26 cellular contexts compared by ENCODE assay signal in the genomic region with DNA sequence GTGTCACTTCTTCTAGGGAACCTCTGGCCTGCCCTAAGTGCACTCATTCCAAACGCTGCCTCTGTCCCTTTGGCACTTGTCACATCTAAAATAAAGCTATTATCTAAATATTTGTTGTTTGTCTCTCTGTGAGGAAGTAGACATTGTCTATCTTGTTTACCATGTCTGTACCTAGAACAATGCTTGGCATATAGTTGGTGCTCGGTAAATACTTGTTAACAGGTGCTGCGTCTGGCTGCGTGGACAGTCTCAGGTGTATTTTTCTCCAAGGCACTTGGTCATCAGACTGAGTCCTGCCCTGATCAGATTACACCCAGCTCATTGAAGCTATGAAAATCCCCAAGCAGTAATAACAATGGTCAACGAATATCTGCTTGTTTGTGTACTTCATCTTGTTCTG.
"Had no signal": no experiment of that assay in that cellular context is flagged by ENCODE, and none has a peak within 500 bp of the region (broad histone marks: within the 10 kb centered on the region; RNA-seq: fewer than 3 reads in every experiment).

No MANE protein-coding gene starts in this region.

- H3K27ac ChIP-seq: body of pancreas, gastrocnemius medialis, heart left ventricle, left ventricle myocardium inferior, right atrium auricular region, stomach, suprapubic skin, tibial artery, upper lobe of right lung had no signal

- H3K9me3 ChIP-seq: body of pancreas, gastrocnemius medialis, suprapubic skin, tibial artery, upper lobe of right lung had no signal

- H3K27me3 ChIP-seq: body of pancreas, right atrium auricular region, upper lobe of right lung had no signal

- H3K4me3 ChIP-seq: body of pancreas, gastrocnemius medialis, heart left ventricle, left ventricle myocardium inferior, lung, mucosa of descending colon, right atrium auricular region, smooth muscle cell, stomach, suprapubic skin, tibial artery, upper lobe of right lung had no signal

- DNase-seq: activated CD4-positive, alpha-beta T cell treated with anti-CD3 and anti-CD28 coated beads for 36 hours; activated CD4-positive, CD25-positive, alpha-beta regulatory T cell; activated naive CD4-positive, alpha-beta T cell; activated T-cell treated with anti-CD3 and anti-CD28 coated beads for 4 hours; activated T-cell treated with anti-CD3 and anti-CD28 coated beads, Interleukin-2, amount 50 U/mL, for 72 hours; anterior cingulate cortex; body of pancreas; effector memory CD4-positive, alpha-beta T cell; erythroblast; gastrocnemius medialis; heart left ventricle; hypothalamus; kidney glomerular epithelial cell; left ventricle myocardium inferior; mesendoderm; mucosa of descending colon; stimulated activated CD4-positive, alpha-beta T cell treated with anti-CD3 and anti-CD28 coated beads, Interleukin-1b, Interleukin-23, amount 100 ng/mL, for 48 hours; stimulated activated CD4-positive, alpha-beta T cell treated with anti-CD3 and anti-CD28 coated beads, Interleukin-4, amount 100 ng/mL, for 4 hours; stimulated activated CD8-positive, alpha-beta memory T cell treated with anti-CD3 and anti-CD28 coated beads, Interleukin-4, amount 100 ng/mL, for 48 hours; stomach; tibial artery; upper lobe of right lung had no signal

- H3K4me1 ChIP-seq: body of pancreas, gastrocnemius medialis, right atrium auricular region, stomach, tibial artery had no signal

- H3K36me3 ChIP-seq: gastrocnemius medialis, heart left ventricle, left ventricle myocardium inferior, right atrium auricular region, stomach, suprapubic skin, tibial artery, upper lobe of right lung had no signal
